In the genomic region with DNA sequence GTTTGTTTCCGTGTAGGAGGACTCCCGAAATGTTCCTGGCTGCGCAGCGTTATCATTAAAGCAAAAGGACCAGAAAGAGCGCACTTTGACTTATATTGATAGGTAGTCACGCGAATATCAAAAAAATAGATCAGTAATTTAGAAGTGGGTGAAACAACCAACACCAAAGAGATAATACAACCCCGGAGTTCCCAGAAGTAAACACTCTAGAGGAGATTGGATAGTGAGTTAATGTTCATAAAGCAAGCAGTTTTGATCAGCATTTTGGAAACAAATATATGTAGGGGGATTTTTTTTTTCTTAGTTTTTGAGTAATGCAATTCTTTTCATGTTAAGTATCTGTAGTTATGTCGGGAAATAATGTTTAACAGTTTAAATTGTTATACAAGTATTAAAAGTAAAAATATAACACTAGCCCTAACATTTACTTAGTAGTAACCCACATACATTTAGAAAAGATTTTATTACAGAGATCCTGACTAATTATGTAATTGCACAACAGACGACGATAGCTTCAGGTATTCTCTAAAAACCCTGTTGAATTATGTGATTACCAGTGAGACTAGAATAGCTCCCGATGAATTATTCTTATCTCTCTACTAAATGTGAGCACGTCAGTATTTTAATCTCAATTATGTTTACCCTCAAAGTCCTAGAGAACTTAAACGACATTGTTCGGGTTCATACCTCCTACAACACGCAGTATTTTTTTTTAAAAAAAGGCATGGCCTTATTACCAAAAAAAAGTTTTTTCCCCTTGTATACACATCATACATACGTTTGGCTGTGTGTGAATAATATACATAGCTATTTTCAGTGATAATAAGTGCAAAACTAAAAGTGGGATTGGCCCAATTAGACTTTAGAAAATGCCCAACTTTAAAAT, we compare ENCODE assay signal across 8 cellular contexts. TPM values are rescaled to one million over a fixed set of nuclear protein-coding genes. Genes with fewer than 3 reads are reported as not detected.
DNase-seq lines count a peak whose midpoint lies in the region; ATAC-seq and TF ChIP-seq lines count a peak whose summit lies in the region.

No MANE protein-coding gene starts in this region.

- no peaks in the 10 kb centered on the region for H3K9me2 ChIP-seq in OCI-LY7 (ENCODE audit: insufficient read depth, low read length)

- H3K79me2 ChIP-seq in OCI-LY7 (ENCODE audit: insufficient read depth, low read depth, low read length): peaks cover 30% of the 10 kb centered on the region; the same call in 1 of the 2 replicates

- ATAC-seq in HG02840 (IDR thresholded peaks at IDR 0.05; ENCODE audit: low FRiP score, unreplicated experiment): no peak

- peaks cover 35% of the 10 kb centered on the region for H3K4me1 Mint-ChIP-seq in neural crest cell

- H3K4me1 ChIP-seq in HAP-1 (peaks cover 42% of the 10 kb centered on the region), OCI-LY7 (ENCODE audit: insufficient read depth, low read length, poor library complexity, severe bottlenecking) (peaks cover 50% of the 10 kb centered on the region)

- H3K27ac Mint-ChIP-seq in neural crest cell (ENCODE audit: unreplicated experiment): peak overlapping the region; percentile 68

- peak overlapping the region; percentile 78 for H3K4me2 ChIP-seq in OCI-LY7 (ENCODE audit: low read length)

- H3K36me3 Mint-ChIP-seq in neural crest cell (ENCODE audit: low read depth): no peaks in the 10 kb centered on the region

- H3K27ac ChIP-seq in C4-2B (peak overlapping the region; percentile 96), OCI-LY7 (ENCODE audit: low read depth, low read length, poor library complexity, severe bottlenecking) (peak overlapping the region; percentile 86)

- H3K4me3 Mint-ChIP-seq in neural crest cell: peak overlapping the region; percentile 89

- TF ChIP-seq CTCF in C4-2B (conservative IDR thresholded peaks at IDR 0.05): no peak
- TF ChIP-seq CTCF in OCI-LY7 (conservative IDR thresholded peaks at IDR 0.05; ENCODE audit: low read length): no peak
- TF ChIP-seq CTCF in epithelial cell of esophagus (IDR thresholded peaks at IDR 0.05; ENCODE audit: insufficient read depth, low read depth, low read length, missing control alignments): no peak
- TF ChIP-seq CTCF in neural crest cell (conservative IDR thresholded peaks at IDR 0.05): no peak

- peaks cover 62% of the 10 kb centered on the region for H3K27me3 Mint-ChIP-seq in neural crest cell (ENCODE audit: low read depth)

- no peaks in the 10 kb centered on the region for H3K27me3 ChIP-seq in HAP-1 (ENCODE audit: low read depth)

- CTCF ChIA-PET in OCI-LY7 (lab: Charles Lee; ENCODE audit: unreplicated experiment): no interaction called here

- in situ Hi-C loops in HAP-1 (cut with MboI; ENCODE audit: low sequenced_read_pairs): loop anchor here (25.0 kb wide), 1 partner anchor 186 kb away; no protein-coding TSS in a partner anchor

- H3K36me3 ChIP-seq in HAP-1 (replicated peaks): no peaks in the 10 kb centered on the region
- H3K36me3 ChIP-seq in OCI-LY7 (ENCODE audit: insufficient read depth, low read length): no peaks in the 10 kb centered on the region

- H4K20me1 ChIP-seq in OCI-LY7 (ENCODE audit: insufficient read depth, low read length): no peaks in the 10 kb centered on the region

- intact Hi-C loops in OCI-LY7 (cut with micrococcal nuclease; ENCODE audit: unreplicated experiment): loop anchor here (2.0 to 5.0 kb wide), 5 partner anchors 167 to 1229 kb away; a partner anchor contains a TSS

- BruUV-seq in OCI-LY7 (replicated peaks; lab: Mats Ljungman, UMichigan): TSS peak; percentile 86

- POLR2A ChIA-PET in OCI-LY7 (lab: Charles Lee): interaction anchor here (0.5 to 1.6 kb wide), 8 partner anchors 12 to 364 kb away, joined by 3 to 8 read pairs (median 4); no protein-coding TSS in a partner anchor

- DNase-seq in HAP-1 (ENCODE audit: low spot score in 2 of 2): peak in 1 of 2 experiments; percentile 39
- no peak for DNase-seq in OCI-LY7 (ENCODE audit: low spot score)
- no peak for DNase-seq in epithelial cell of esophagus (ENCODE audit: low read depth)
- no peak for DNase-seq in neural crest cell (ENCODE audit: low read depth, low spot score)
- DNase-seq in activated gamma-delta T cell treated with Interleukin-2 at 50 U/mL for 16 hours: no peak
- no peak for DNase-seq in effector CD4-positive, alpha-beta T cell

- H2AFZ ChIP-seq in OCI-LY7 (ENCODE audit: low read length): peak overlapping the region; percentile 84

- no peaks in the 10 kb centered on the region for H3K9me3 Mint-ChIP-seq in neural crest cell

- H3K4me3 ChIP-seq in HAP-1 (peak overlapping the region; percentile 44), OCI-LY7 (ENCODE audit: low read depth, low read length, poor library complexity, severe bottlenecking) (peak overlapping the region; percentile 83), epithelial cell of esophagus (ENCODE audit: low read length) (peak overlapping the region; percentile 58)

- H3K9me3 ChIP-seq in HAP-1: no peaks in the 10 kb centered on the region
- no peaks in the 10 kb centered on the region for H3K9me3 ChIP-seq in OCI-LY7 (ENCODE audit: low read length)

RNA-seq across cellular contexts. Expression of a gene that starts 9.4 kb away (rescaled TPM):
- 10.7 and 13.7 TPM in 2 replicates for total RNA-seq in OCI-LY7 (2014; rRNA removed; shearing (Covaris generic))
- 24.5 and 25.1 TPM in 2 replicates for total RNA-seq in OCI-LY7 (2022)
- total RNA-seq in neural crest cell: 2.9 and 3.7 TPM in 2 replicates
